Comparison of ENCODE assay signal across 18 cellular contexts in the genomic region with DNA sequence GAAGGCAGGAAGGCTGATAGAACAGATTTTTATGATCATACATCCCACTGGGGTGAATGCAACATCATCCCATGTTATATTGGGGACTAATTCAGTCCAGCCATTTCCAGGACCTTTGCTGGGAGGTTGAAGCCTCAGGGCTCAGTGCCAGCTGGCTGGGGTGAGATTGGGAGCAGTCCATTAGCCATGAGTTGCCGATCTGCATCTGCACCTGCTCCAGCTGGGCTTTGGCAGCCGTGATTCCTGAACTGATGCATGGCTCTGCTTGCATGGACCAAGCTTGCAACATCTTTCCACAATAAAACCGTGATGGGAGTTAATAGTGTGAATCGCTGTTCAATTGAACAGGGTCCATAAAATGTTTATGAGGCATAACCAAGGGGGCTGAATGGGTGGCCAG.
DNase-seq lines count a peak whose midpoint lies in the region; ATAC-seq and TF ChIP-seq lines count a peak whose summit lies in the region.
"Had no signal": no experiment of that assay in that cellular context is flagged by ENCODE, and none has a peak within 500 bp of the region (broad histone marks: within the 10 kb centered on the region; RNA-seq: fewer than 3 reads in every experiment).

No MANE protein-coding gene starts in this region.

- no peaks in the 10 kb centered on the region for H3K36me3 ChIP-seq in BE2C

- no peak for TF ChIP-seq CTCF in BE2C (IDR thresholded peaks at IDR 0.05; ENCODE audit: low read depth, low read length)

- peak; percentile 45 for ATAC-seq in left ventricle myocardium superior
- no peak for ATAC-seq in HG02763 (IDR thresholded peaks at IDR 0.05; ENCODE audit: unreplicated experiment)
- ATAC-seq: stimulated activated naive CD8-positive, alpha-beta T cell treated with anti-CD3 and anti-CD28 coated beads, Interleukin-15, amount 100 ng/mL, for 72 hours had no signal

- DNase-seq in BE2C (peak; percentile 81), NCI-H128 (lab: John Stamatoyannopoulos, UW; ENCODE audit: unreplicated experiment) (peak; percentile 61), NCI-H748 treated with DMSO at 0.1 percent for 48 hours (lab: John Stamatoyannopoulos, UW) (peak; percentile 35), left ventricle myocardium superior (peak; percentile 64), A172 (ENCODE audit: low spot score) (no peak), AML-193 (lab: John Stamatoyannopoulos, UW) (no peak), iPS-NIHi11 (ENCODE audit: low spot score) (no peak)
- DNase-seq: ACHN; activated CD4-positive, alpha-beta T cell treated with anti-CD3 and anti-CD28 coated beads for 4 hours; activated CD8-positive, alpha-beta memory T cell treated with anti-CD3 and anti-CD28 coated beads, Interleukin-2, amount 50 U/mL, for 48 hours; activated gamma-delta T cell; CD4-positive, alpha-beta T cell; effector CD8-positive, alpha-beta T cell; IMR-90; mesenchymal stem cell; stimulated activated naive CD8-positive, alpha-beta T cell treated with anti-CD3 and anti-CD28 coated beads, Interleukin-15, amount 100 ng/mL, for 72 hours; upper lobe of left lung had no signal

- no peaks in the 10 kb centered on the region; the same call in 1 of the 2 replicates for H3K9me3 ChIP-seq in BE2C

- no peak overlapping the region for H3K4me3 ChIP-seq in BE2C (ENCODE audit: low read depth, low read length)
- H3K4me3 ChIP-seq: upper lobe of left lung had no signal

- peaks cover 8% of the 10 kb centered on the region for H3K4me1 ChIP-seq in BE2C
- H3K4me1 ChIP-seq: upper lobe of left lung had no signal

- H3K27me3 ChIP-seq in BE2C, result no peaks in the 10 kb centered on the region
- H3K27me3 ChIP-seq: upper lobe of left lung had no signal

- intact Hi-C loops in left ventricle myocardium superior (cut with micrococcal nuclease), result no loop called here

Comparison
In these comparisons a context has a peak if more than half of its experiments do, and no peak if none do; other contexts are left out.
1. DNase-seq: peak in BE2C (single experiment), NCI-H128 (single experiment), NCI-H748 treated with DMSO at 0.1 percent for 48 hours (single experiment) and left ventricle myocardium superior (single experiment); none in A172 (single experiment), AML-193 (0 of 2) and iPS-NIHi11 (single experiment).